ENCODE assay signal across 3 cellular contexts in the genomic region with DNA sequence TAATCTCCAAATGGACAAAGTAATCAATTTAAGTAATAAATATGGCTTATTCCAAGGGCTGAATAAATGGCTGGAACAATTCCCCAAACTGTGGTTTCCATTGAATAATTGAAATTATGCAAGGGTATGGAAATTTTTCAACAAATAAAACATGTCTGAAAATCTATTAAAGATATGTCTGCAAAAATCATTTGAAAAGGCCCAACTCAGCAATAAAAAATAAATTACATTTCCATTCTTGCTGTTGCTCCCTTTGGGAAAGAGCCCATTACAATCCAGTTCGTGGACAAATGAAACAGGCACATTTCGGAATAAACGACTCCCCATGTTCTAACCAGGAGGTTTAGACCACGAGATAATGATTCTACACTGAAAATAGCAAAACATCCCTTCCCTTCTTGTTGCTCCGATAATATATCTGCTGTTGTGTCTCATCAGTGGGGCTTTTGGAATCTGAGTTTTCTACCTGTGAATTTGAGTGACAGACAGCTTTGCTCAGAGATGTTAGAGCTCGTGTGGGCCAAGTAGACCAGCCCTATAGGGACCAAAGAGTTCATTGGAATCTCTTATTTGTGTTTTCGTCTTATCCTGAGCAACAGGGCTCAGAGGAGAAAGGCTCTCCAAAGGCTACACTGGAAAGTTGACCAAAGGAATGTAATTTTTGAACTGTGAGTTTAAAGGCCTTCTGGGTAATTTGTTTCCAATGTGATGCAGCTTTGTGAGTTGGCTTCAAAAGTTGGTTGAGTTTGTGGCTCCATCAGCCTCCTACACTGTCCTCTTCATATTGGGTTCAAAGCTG.
TF ChIP-seq lines count a peak whose summit lies in the region.

No MANE protein-coding gene starts in this region.

TF ChIP-seq in A549, 52 proteins besides CTCF, POLR2A, EP300 and RAD21:
- TF ChIP-seq, protein P1, sequence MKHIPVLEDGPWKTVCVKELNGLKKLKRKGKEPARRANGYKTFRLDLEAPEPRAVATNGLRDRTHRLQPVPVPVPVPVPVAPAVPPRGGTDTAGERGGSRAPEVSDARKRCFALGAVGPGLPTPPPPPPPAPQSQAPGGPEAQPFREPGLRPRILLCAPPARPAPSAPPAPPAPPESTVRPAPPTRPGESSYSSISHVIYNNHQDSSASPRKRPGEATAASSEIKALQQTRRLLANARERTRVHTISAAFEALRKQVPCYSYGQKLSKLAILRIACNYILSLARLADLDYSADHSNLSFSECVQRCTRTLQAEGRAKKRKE (CRISPR knock-in tag; IDR thresholded peaks at IDR 0.05; ENCODE audit: low read depth): no peak
- TF ChIP-seq FOXS1 (CRISPR knock-in tag; IDR thresholded peaks at IDR 0.05): no peak
- TF ChIP-seq, protein P2, sequence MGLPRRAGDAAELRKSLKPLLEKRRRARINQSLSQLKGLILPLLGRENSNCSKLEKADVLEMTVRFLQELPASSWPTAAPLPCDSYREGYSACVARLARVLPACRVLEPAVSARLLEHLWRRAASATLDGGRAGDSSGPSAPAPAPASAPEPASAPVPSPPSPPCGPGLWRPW (IDR thresholded peaks at IDR 0.05): no peak
- peak; percentile 14 for TF ChIP-seq MAFK (IDR thresholded peaks at IDR 0.05; ENCODE audit: partially characterized antibody)

TF ChIP-seq in IMR-90, 13 proteins besides CTCF, POLR2A, EP300 and RAD21:
- no peak for TF ChIP-seq FOS (IDR thresholded peaks at IDR 0.05; ENCODE audit: low read depth, low read length)
- 0 out of 2 replicates have a peak, but pooled peaks have one; percentile 26 for TF ChIP-seq MAFK (IDR thresholded peaks at IDR 0.05; ENCODE audit: low read depth, low read length)

TF ChIP-seq in K562, 482 proteins besides CTCF, POLR2A, EP300 and RAD21:
- TF ChIP-seq MAFG (tag; conservative IDR thresholded peaks at IDR 0.05) (0 out of 2 replicates have a peak, but pooled peaks have one; percentile 20), EHMT2 (IDR thresholded peaks at IDR 0.05) (no peak), PHF20 (IDR thresholded peaks at IDR 0.05; ENCODE audit: partially characterized antibody) (no peak), TEAD1 (CRISPR knock-in tag; IDR thresholded peaks at IDR 0.05) (no peak), NCOA6 (IDR thresholded peaks at IDR 0.05) (no peak), ZNF316 (IDR thresholded peaks at IDR 0.05) (peak; percentile 35; the same call in 1 of the 2 replicates), ZFP1 (CRISPR knock-in tag; IDR thresholded peaks at IDR 0.05) (no peak), TCF3 (CRISPR knock-in tag; IDR thresholded peaks at IDR 0.05) (no peak), LCOR (CRISPR knock-in tag; IDR thresholded peaks at IDR 0.05) (no peak), PML (IDR thresholded peaks at IDR 0.05; ENCODE audit: low read length) (no peak)
- TF ChIP-seq, protein P3, sequence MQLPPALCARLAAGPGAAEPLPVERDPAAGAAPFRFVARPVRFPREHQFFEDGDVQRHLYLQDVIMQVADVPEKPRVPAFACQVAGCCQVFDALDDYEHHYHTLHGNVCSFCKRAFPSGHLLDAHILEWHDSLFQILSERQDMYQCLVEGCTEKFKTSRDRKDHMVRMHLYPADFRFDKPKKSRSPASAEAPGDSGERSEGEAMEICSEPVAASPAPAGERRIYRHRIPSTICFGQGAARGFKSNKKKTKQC (CRISPR knock-in tag; IDR thresholded peaks at IDR 0.05): no peak
- TF ChIP-seq, protein P4, sequence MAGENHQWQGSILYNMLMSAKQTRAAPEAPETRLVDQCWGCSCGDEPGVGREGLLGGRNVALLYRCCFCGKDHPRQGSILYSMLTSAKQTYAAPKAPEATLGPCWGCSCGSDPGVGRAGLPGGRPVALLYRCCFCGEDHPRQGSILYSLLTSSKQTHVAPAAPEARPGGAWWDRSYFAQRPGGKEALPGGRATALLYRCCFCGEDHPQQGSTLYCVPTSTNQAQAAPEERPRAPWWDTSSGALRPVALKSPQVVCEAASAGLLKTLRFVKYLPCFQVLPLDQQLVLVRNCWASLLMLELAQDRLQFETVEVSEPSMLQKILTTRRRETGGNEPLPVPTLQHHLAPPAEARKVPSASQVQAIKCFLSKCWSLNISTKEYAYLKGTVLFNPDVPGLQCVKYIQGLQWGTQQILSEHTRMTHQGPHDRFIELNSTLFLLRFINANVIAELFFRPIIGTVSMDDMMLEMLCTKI (IDR thresholded peaks at IDR 0.05; ENCODE audit: partially characterized antibody): no peak
